ENCODE assay signal across 22 cellular contexts in genomic region chr20:56403465-56403864, GRCh38. TPM values are rescaled to one million over a fixed set of nuclear protein-coding genes. Genes with fewer than 3 reads are reported as not detected.
"Had no signal": no experiment of that assay in that cellular context is flagged by ENCODE, and none has a peak within 500 bp of the region (broad histone marks: within the 10 kb centered on the region; RNA-seq: fewer than 3 reads in every experiment).

No MANE protein-coding gene starts in this region.

- H3K27me3 Mint-ChIP-seq: effector memory CD8-positive, alpha-beta T cell; type B pancreatic cell had no signal

- DNase-seq: effector memory CD8-positive, alpha-beta T cell; gastrocnemius medialis; heart right ventricle; hypothalamus; islet precursor cell; mammary epithelial cell; mucosa of descending colon; psoas muscle; retina; spleen; stimulated activated CD4-positive, alpha-beta T cell treated with anti-CD3 and anti-CD28 coated beads, Interleukin-15, amount 100 ng/mL, for 24 hours; stimulated activated CD4-positive, alpha-beta T cell treated with anti-CD3 and anti-CD28 coated beads, Interleukin-1b, Interleukin-23, amount 100 ng/mL, for 48 hours; stimulated activated CD4-positive, alpha-beta T cell treated with anti-CD3 and anti-CD28 coated beads, Interleukin-4, amount 100 ng/mL, for 24 hours; thyroid gland had no signal

- H3K27ac ChIP-seq: epithelial cell of prostate, esophagus muscularis mucosa, gastrocnemius medialis, psoas muscle, spleen, suprapubic skin, thyroid gland had no signal

- H3K27me3 ChIP-seq: esophagus muscularis mucosa, gastrocnemius medialis, heart right ventricle, spleen, suprapubic skin, thyroid gland had no signal

- H3K27ac Mint-ChIP-seq: nephron, type B pancreatic cell had no signal

- H3K9me3 ChIP-seq: esophagus muscularis mucosa, gastrocnemius medialis, heart right ventricle, mucosa of descending colon, psoas muscle, spleen, suprapubic skin, thyroid gland had no signal

- H3K4me1 ChIP-seq: gastrocnemius medialis, psoas muscle, thyroid gland had no signal

- H3K9me3 Mint-ChIP-seq: effector memory CD8-positive, alpha-beta T cell; nephron; type B pancreatic cell had no signal

- ATAC-seq: effector memory CD8-positive, alpha-beta T cell; gastrocnemius medialis; heart right ventricle; left lobe of liver; mucosa of descending colon; psoas muscle; sciatic nerve had no signal

- FAIRE-seq: urothelium cell line had no signal

- H3K4me3 Mint-ChIP-seq: effector memory CD8-positive, alpha-beta T cell; nephron; type B pancreatic cell had no signal

- H3K4me3 ChIP-seq: esophagus muscularis mucosa, gastrocnemius medialis, heart right ventricle, mucosa of descending colon, psoas muscle, spleen, suprapubic skin, thyroid gland had no signal

RNA-seq across cellular contexts. Expression of gene CASS4, which starts 8.6 kb away (rescaled TPM):
- polyA plus RNA-seq: mammary epithelial cell had no signal
